Comparison of ENCODE assay signal across 22 cellular contexts in genomic region chr3:176795897-176796296, GRCh38.
DNase-seq lines count a peak whose midpoint lies in the region; ATAC-seq, FAIRE-seq and TF ChIP-seq lines count a peak whose summit lies in the region.
"Had no signal": no experiment of that assay in that cellular context is flagged by ENCODE, and none has a peak within 500 bp of the region (broad histone marks: within the 10 kb centered on the region; RNA-seq: fewer than 3 reads in every experiment).

No MANE protein-coding gene starts in this region.

- no TSS peak for BruUV-seq in HepG2 (replicated peaks; lab: Mats Ljungman, UMichigan)

- H3K27ac Mint-ChIP-seq in T-cell: no peak overlapping the region
- H3K27ac Mint-ChIP-seq: activated CD4-positive, alpha-beta T cell treated with anti-CD3 and anti-CD28 coated beads, Interleukin-2, amount 10 ng/mL, durations not matched to agents 7 days and 5 days; activated naive CD4-positive, alpha-beta T cell treated with anti-CD3 and anti-CD28 coated beads, Interleukin-2, amount 50 U/mL, for 72 hours; B cell; naive B cell; T-helper 2 cell treated with Interferon-gamma antibody and Interleukin-4, amounts not matched to agents 5 μg/mL and 100 μg/mL, for 36 hours had no signal

- TF ChIP-seq POLR2A in HepG2 (IDR thresholded peaks at IDR 0.05; ENCODE audit: insufficient read depth in 1 of 2, low read depth in 2 of 2, low read length in 2 of 2): no peak

- no peak for TF ChIP-seq RAD21 in HepG2 (CRISPR knock-in tag; IDR thresholded peaks at IDR 0.05)

- no peak overlapping the region for H3K4me3 Mint-ChIP-seq in T-cell
- H3K4me3 Mint-ChIP-seq: activated CD4-positive, alpha-beta T cell treated with anti-CD3 and anti-CD28 coated beads, Interleukin-2, amount 10 ng/mL, durations not matched to agents 7 days and 5 days; B cell; naive B cell; T-helper 2 cell treated with Interferon-gamma antibody and Interleukin-4, amounts not matched to agents 5 μg/mL and 100 μg/mL, for 36 hours had no signal

- peaks cover 5 to 18% of the 10 kb centered on the region in 2 donors for H3K27me3 Mint-ChIP-seq in T-cell
- H3K27me3 Mint-ChIP-seq: B cell had no signal

- TF ChIP-seq EP300 in HepG2 (IDR thresholded peaks at IDR 0.05; ENCODE audit: low read depth in 2 of 2, low read length in 2 of 2) (no peak), HepG2 (CRISPR knock-in tag; IDR thresholded peaks at IDR 0.05; ENCODE audit: borderline replicate concordance) (no peak)

- ATAC-seq in HepG2 (no peak), GM21576 (IDR thresholded peaks at IDR 0.05; ENCODE audit: unreplicated experiment) (no peak), T-cell (replicated peaks in 1 of 4) (no peak)
- ATAC-seq: A549; activated naive CD4-positive, alpha-beta T cell treated with anti-CD3 and anti-CD28 coated beads, Interleukin-2, amount 50 U/mL, for 72 hours; heart left ventricle; left lobe of liver had no signal

- no peak overlapping the region for H3K9ac ChIP-seq in HepG2 (ENCODE audit: insufficient read depth, low read depth, low read length)

- POLR2A ChIA-PET in HepG2 (lab: Yijun Ruan, JAX): no interaction called here
- POLR2A ChIA-PET in T-cell (lab: Charles Lee): no interaction called here

- intact Hi-C loops in HepG2 (cut with micrococcal nuclease; ENCODE audit: unreplicated experiment): no loop called here

- in situ Hi-C loops in HepG2 (cut with HindIII; ENCODE audit: extremely low pct_ligation_motif_present, low pct_unique_long_range_greater_than_20kb): no loop called here

- no peaks in the 10 kb centered on the region for H3K4me1 ChIP-seq in HepG2 (ENCODE audit: insufficient read depth, low read length)
- H3K4me1 ChIP-seq: A549, ascending aorta, upper lobe of left lung had no signal

- CTCF ChIA-PET in HepG2 (lab: Yijun Ruan, JAX; ENCODE audit: low intra/inter-chr PET ratio, low total read pairs): no interaction called here
- CTCF ChIA-PET in T-cell (lab: Charles Lee): no interaction called here

- no peak overlapping the region for H3K27ac ChIP-seq in HepG2 (ENCODE audit: extremely low read length, insufficient read depth, low read length)
- H3K27ac ChIP-seq: A549, ascending aorta, epithelial cell of prostate, heart left ventricle, upper lobe of left lung, VCaP had no signal

- H3K4me1 Mint-ChIP-seq in T-cell: no peaks in the 10 kb centered on the region
- H3K4me1 Mint-ChIP-seq: activated CD4-positive, alpha-beta T cell treated with anti-CD3 and anti-CD28 coated beads, Interleukin-2, amount 10 ng/mL, durations not matched to agents 7 days and 5 days; B cell; naive B cell had no signal

- no peaks in the 10 kb centered on the region for H3K79me2 ChIP-seq in HepG2 (ENCODE audit: insufficient read depth, low read length)

- H3K36me3 Mint-ChIP-seq in T-cell: no peaks in the 10 kb centered on the region
- H3K36me3 Mint-ChIP-seq: naive B cell had no signal

- DNase-seq in NCI-H748 (lab: John Stamatoyannopoulos, UW; ENCODE audit: unreplicated experiment) (peak; percentile 16), NCI-H748 treated with DMSO at 0.1 percent for 48 hours (lab: John Stamatoyannopoulos, UW) (no peak), OCI-M1 (lab: John Stamatoyannopoulos, UW) (peak; percentile 12), fibroblast of peridontal ligament (ENCODE audit: extremely low read depth) (peak; percentile 4), HepG2 (ENCODE audit: low spot score) (no peak), T-cell (no peak)
- DNase-seq in activated naive CD4-positive, alpha-beta T cell treated with anti-CD3 and anti-CD28 coated beads, Interleukin-2, amount 50 U/mL, for 16 hours: no peak
- DNase-seq: activated CD4-positive, alpha-beta T cell treated with anti-CD3 and anti-CD28 coated beads, Interleukin-2, amount 10 ng/mL, durations not matched to agents 7 days and 5 days; heart left ventricle; naive B cell; small intestine; stimulated activated CD4-positive, alpha-beta T cell treated with anti-CD3 and anti-CD28 coated beads, Interleukin-2, amount 100 ng/mL, for 24 hours; upper lobe of left lung had no signal

- no peak for TF ChIP-seq CTCF in HepG2 (CRISPR knock-in tag; IDR thresholded peaks at IDR 0.05)

- no peak overlapping the region for H3K4me3 ChIP-seq in HepG2 (replicated peaks in 1 of 3; ENCODE audit: insufficient read depth in 1 of 3, low read depth in 2 of 3, low read length in 3 of 3)
- H3K4me3 ChIP-seq: A549, ascending aorta, heart left ventricle, upper lobe of left lung had no signal

- no peaks in the 10 kb centered on the region for H3K36me3 ChIP-seq in HepG2 (replicated peaks in 1 of 2; ENCODE audit: control insufficient read depth in 1 of 2, insufficient read depth in 2 of 2, low read length in 2 of 2)
- H3K36me3 ChIP-seq: ascending aorta, heart left ventricle, upper lobe of left lung had no signal

- no peak overlapping the region for H2AFZ ChIP-seq in HepG2 (ENCODE audit: low read length)

- H3K9me3 Mint-ChIP-seq in T-cell: no peaks in the 10 kb centered on the region
- H3K9me3 Mint-ChIP-seq: activated CD4-positive, alpha-beta T cell treated with anti-CD3 and anti-CD28 coated beads, Interleukin-2, amount 10 ng/mL, durations not matched to agents 7 days and 5 days; T-helper 2 cell treated with Interferon-gamma antibody and Interleukin-4, amounts not matched to agents 5 μg/mL and 100 μg/mL, for 36 hours had no signal

- H3K27me3 ChIP-seq in HepG2 (ENCODE audit: control insufficient read depth in 1 of 2, insufficient read depth in 2 of 2, low read length in 2 of 2): no peaks in the 10 kb centered on the region
- H3K27me3 ChIP-seq: ascending aorta, heart left ventricle, upper lobe of left lung had no signal

- no peaks in the 10 kb centered on the region for H4K20me1 ChIP-seq in HepG2 (ENCODE audit: insufficient read depth, low read length)

- H3K9me3 ChIP-seq in HepG2 (ENCODE audit: low read length): no peaks in the 10 kb centered on the region
- H3K9me3 ChIP-seq: A549, ascending aorta, upper lobe of left lung had no signal

- no peak for FAIRE-seq in HepG2 (lab: Jason Lieb, UNC)
- FAIRE-seq: A549, small intestine had no signal

- 0% methylated on average over 2 of the region's 2 CpGs for WGBS in HepG2 (ENCODE audit: low lambda C conversion rate)

- H3K4me2 ChIP-seq in HepG2 (ENCODE audit: low read depth, low read length): no peak overlapping the region
- H3K4me2 ChIP-seq: A549 had no signal

TF ChIP-seq in HepG2, 621 proteins besides CTCF, POLR2A, EP300 and RAD21:
- TF ChIP-seq U2AF1 (optimal IDR thresholded peaks at IDR 0.05; ENCODE audit: low read depth, low read length): no peak
- TF ChIP-seq NR2F2 (IDR thresholded peaks at IDR 0.05; ENCODE audit: borderline replicate concordance, low read depth): no peak
- no peak for TF ChIP-seq HNRNPH1 (optimal IDR thresholded peaks at IDR 0.05; ENCODE audit: low read depth, low read length)
- TF ChIP-seq KDM4B (CRISPR knock-in tag; IDR thresholded peaks at IDR 0.05): no peak
- TF ChIP-seq TBL1XR1 (IDR thresholded peaks at IDR 0.05; ENCODE audit: borderline replicate concordance, low read length, partially characterized antibody): no peak
- TF ChIP-seq SNAPC2 (CRISPR knock-in tag; IDR thresholded peaks at IDR 0.05): no peak
- TF ChIP-seq ZSCAN5A (CRISPR knock-in tag; IDR thresholded peaks at IDR 0.05; ENCODE audit: borderline replicate concordance): no peak
- no peak for TF ChIP-seq ZNF34 (CRISPR knock-in tag; IDR thresholded peaks at IDR 0.05; ENCODE audit: borderline replicate concordance)
- TF ChIP-seq SP4 (CRISPR knock-in tag; IDR thresholded peaks at IDR 0.05): no peak
- no peak for TF ChIP-seq ZNF550 (CRISPR knock-in tag; IDR thresholded peaks at IDR 0.05; ENCODE audit: borderline replicate concordance)
- no peak for TF ChIP-seq ZNF577 (CRISPR knock-in tag; IDR thresholded peaks at IDR 0.05; ENCODE audit: borderline replicate concordance, low read depth)
- TF ChIP-seq KLF12 (CRISPR knock-in tag; IDR thresholded peaks at IDR 0.05; ENCODE audit: borderline replicate concordance): no peak
- TF ChIP-seq KMT2A (CRISPR knock-in tag; IDR thresholded peaks at IDR 0.05): no peak
- no peak for TF ChIP-seq ZNF629 (CRISPR knock-in tag; conservative IDR thresholded peaks at IDR 0.05)
- TF ChIP-seq MXD1 (CRISPR knock-in tag; IDR thresholded peaks at IDR 0.05): no peak
- TF ChIP-seq TFAP4 (IDR thresholded peaks at IDR 0.05; ENCODE audit: borderline replicate concordance, low read depth): no peak
- TF ChIP-seq ATF3 (CRISPR knock-in tag; IDR thresholded peaks at IDR 0.05): no peak
- TF ChIP-seq ZNF253 (CRISPR knock-in tag; IDR thresholded peaks at IDR 0.05; ENCODE audit: borderline replicate concordance): no peak
- TF ChIP-seq CREM (IDR thresholded peaks at IDR 0.05): no peak
- no peak for TF ChIP-seq CREM (CRISPR knock-in tag; IDR thresholded peaks at IDR 0.05)
- TF ChIP-seq ZNF121 (CRISPR knock-in tag; IDR thresholded peaks at IDR 0.05): no peak
TF ChIP-seq in HepG2: peak in this region for 0.

Comparison
In these comparisons a context has a peak if more than half of its experiments do, and no peak if none do; other contexts are left out.
1. DNase-seq: peak in NCI-H748 (single experiment), OCI-M1 (single experiment) and fibroblast of peridontal ligament (single experiment); none in NCI-H748 treated with DMSO at 0.1 percent for 48 hours (single experiment), HepG2 (single experiment), activated naive CD4-positive, alpha-beta T cell treated with anti-CD3 and anti-CD28 coated beads, Interleukin-2, amount 50 U/mL, for 16 hours (single experiment) and T-cell (0 of 34).